In the genomic region with DNA sequence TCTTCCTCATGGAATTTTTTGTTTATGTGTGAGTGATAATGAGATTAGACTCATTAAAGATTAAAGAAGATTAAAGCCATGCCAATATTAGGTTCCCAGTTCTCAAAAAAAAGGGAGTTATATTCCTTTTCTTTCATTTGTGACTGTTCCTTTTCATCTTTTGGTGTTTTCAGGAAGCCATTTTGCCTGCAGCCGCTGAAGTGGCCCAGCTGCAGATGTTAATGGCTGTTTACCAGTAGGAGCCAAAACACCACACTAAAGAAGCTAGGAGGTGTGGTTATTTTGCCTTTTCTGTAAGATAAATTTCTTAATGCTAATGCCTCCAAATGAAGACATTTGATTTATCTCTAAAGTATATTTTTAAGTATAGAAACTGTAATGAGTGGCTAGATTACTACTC, we compare ENCODE assay signal across 25 cellular contexts. TPM values are rescaled to one million over a fixed set of nuclear protein-coding genes. Genes with fewer than 3 reads are reported as not detected.
"Had no signal": no experiment of that assay in that cellular context is flagged by ENCODE, and none has a peak within 500 bp of the region (broad histone marks: within the 10 kb centered on the region; RNA-seq: fewer than 3 reads in every experiment).

No MANE protein-coding gene starts in this region.

- H3K9me3 ChIP-seq: SJSA1 had no signal

- DNase-seq: activated CD4-positive, alpha-beta T cell treated with anti-CD3 and anti-CD28 coated beads for 48 hours; activated CD4-positive, alpha-beta T cell treated with anti-CD3 and anti-CD28 coated beads, Interleukin-2, amount 50 U/mL, for 4 hours; activated CD4-positive, CD25-positive, alpha-beta regulatory T cell treated with anti-CD3 and anti-CD28 coated beads, Interleukin-2, amount 50 U/mL, for 72 hours; activated CD8-positive, alpha-beta memory T cell treated with anti-CD3 and anti-CD28 coated beads, Interleukin-2, amount 50 U/mL, for 48 hours; activated CD8-positive, alpha-beta T cell treated with anti-CD3 and anti-CD28 coated beads, Interleukin-2, amount 10 ng/mL, durations not matched to agents 7 days and 5 days; activated naive CD4-positive, alpha-beta T cell treated with anti-CD3 and anti-CD28 coated beads, Interleukin-2, amount 50 U/mL, for 16 hours; activated T-cell treated with anti-CD3 and anti-CD28 coated beads, Interleukin-2, amount 50 U/mL, for 1 hour; aorta; central memory CD4-positive, alpha-beta T cell; Karpas-422; MM.1S; NCI-H1105; NCI-H1436; NCI-H1694 treated with DMSO at 0.1 percent for 48 hours; NCI-H2029 treated with DMSO at 0.1 percent for 48 hours; NCI-H345; NCI-H510A treated with DMSO at 0.1 percent for 48 hours; NK-92 treated with Interleukin-12 subunit alpha and Interleukin-12 subunit beta, amount 100 ng/mL, for 24 hours; OCI-M1; SHP77; T-helper 17 cell; T-helper 9 cell had no signal

- ATAC-seq: activated CD8-positive, alpha-beta T cell treated with anti-CD3 and anti-CD28 coated beads, Interleukin-2, amount 10 ng/mL, durations not matched to agents 7 days and 5 days; K562; T-helper 17 cell; WTC11 had no signal

- H3K4me1 ChIP-seq: SJSA1 had no signal

- H3K27ac ChIP-seq: SJSA1 had no signal

- H3K27me3 ChIP-seq: SJSA1 had no signal

- H3K4me3 ChIP-seq: K562, SJSA1 had no signal

RNA-seq across cellular contexts. Expression of a gene that starts 36.3 kb away (rescaled TPM):
- total RNA-seq: activated CD8-positive, alpha-beta T cell treated with anti-CD3 and anti-CD28 coated beads, Interleukin-2, amount 10 ng/mL, durations not matched to agents 7 days and 5 days; T-helper 17 cell had no signal
